Comparison of ENCODE assay signal across 8 cellular contexts in the genomic region with DNA sequence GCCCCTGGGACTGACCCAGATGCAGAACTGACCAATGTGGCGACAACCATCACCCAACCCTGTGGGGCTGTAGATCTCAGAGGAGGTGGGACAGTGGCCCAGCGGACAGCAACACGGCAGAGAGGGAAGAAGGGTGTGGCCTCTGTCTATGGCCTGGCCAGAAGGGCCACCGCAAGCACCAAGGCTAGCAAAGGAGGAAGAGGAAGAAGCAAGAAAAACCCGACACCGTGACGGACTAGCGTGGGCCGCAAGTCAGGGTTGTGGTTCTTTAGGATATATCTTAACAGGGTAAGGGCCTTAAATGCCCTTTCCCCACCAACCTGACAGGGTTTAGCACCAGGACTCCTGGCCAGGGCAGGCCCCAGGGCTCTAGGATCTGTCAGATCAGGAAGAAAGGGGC.
A peak's percentile ranks its signal among the peaks of the same experiment; 100 is the strongest.
DNase-seq lines count a peak whose midpoint lies in the region; ATAC-seq, FAIRE-seq and TF ChIP-seq lines count a peak whose summit lies in the region.

No MANE protein-coding gene starts in this region.

- DNase-seq in A549 (ENCODE audit: low read depth in 1 of 2, low spot score in 1 of 2) = no peak
- DNase-seq in T-helper 17 cell = no peak
- DNase-seq in left lung = peak; percentile 63 to 86
- no peak for DNase-seq in NCI-H82 (lab: John Stamatoyannopoulos, UW)
- DNase-seq in activated naive CD4-positive, alpha-beta T cell treated with anti-CD3 and anti-CD28 coated beads for 36 hours = no peak
- DNase-seq in G401 (ENCODE audit: low spot score) = no peak

- no peak overlapping the region for H3K27ac Mint-ChIP-seq in T-helper 17 cell
- no peak overlapping the region for H3K27ac Mint-ChIP-seq in activated naive CD4-positive, alpha-beta T cell treated with anti-CD3 and anti-CD28 coated beads for 36 hours

- no peak for TF ChIP-seq EP300 in A549 (IDR thresholded peaks at IDR 0.05)

- TF ChIP-seq RAD21 in A549 (conservative IDR thresholded peaks at IDR 0.05 in 1 of 2, IDR thresholded peaks at IDR 0.05 in 1 of 2) = no peak

- TF ChIP-seq POLR2A in A549 (IDR thresholded peaks at IDR 0.05; ENCODE audit: low read length) = no peak

- no peaks in the 10 kb centered on the region for H3K27me3 ChIP-seq in left lung

- no peaks in the 10 kb centered on the region for H3K27me3 Mint-ChIP-seq in T-helper 17 cell
- H3K27me3 Mint-ChIP-seq in activated naive CD4-positive, alpha-beta T cell treated with anti-CD3 and anti-CD28 coated beads for 36 hours (ENCODE audit: low read depth) = no peaks in the 10 kb centered on the region

- no peak for ATAC-seq in A549
- peak; percentile 44 for ATAC-seq in T-helper 17 cell
- peak; percentile 2 for ATAC-seq in left lung
- no peak for ATAC-seq in HG02981 (IDR thresholded peaks at IDR 0.05; ENCODE audit: unreplicated experiment)

- POLR2A ChIA-PET in A549 (lab: Yijun Ruan, JAX) = no interaction called here
- POLR2A ChIA-PET in HEK293 (lab: Yijun Ruan, JAX) = interaction anchor here (1.6 kb wide), 1 partner anchor 71 kb away, joined by 3 read pairs; no protein-coding TSS in a partner anchor

- WGBS in A549 (ENCODE audit: missing lambda C conversion rate) = 97% methylated on average over 9 of the region's 9 CpGs

- peaks cover 22% of the 10 kb centered on the region for H3K4me1 Mint-ChIP-seq in T-helper 17 cell
- H3K4me1 Mint-ChIP-seq in activated naive CD4-positive, alpha-beta T cell treated with anti-CD3 and anti-CD28 coated beads for 36 hours (ENCODE audit: low read depth) = peaks cover 16% of the 10 kb centered on the region

- H3K4me3 ChIP-seq in A549 (no peak overlapping the region), HEK293 (ENCODE audit: low read depth, low read length) (no peak overlapping the region), left lung (no peak overlapping the region)

- H3K9me3 Mint-ChIP-seq in activated naive CD4-positive, alpha-beta T cell treated with anti-CD3 and anti-CD28 coated beads for 36 hours = no peaks in the 10 kb centered on the region

- H3K9me3 ChIP-seq in A549 (no peaks in the 10 kb centered on the region), HEK293 (ENCODE audit: control insufficient read depth, insufficient read depth, low read depth, low read length) (no peaks in the 10 kb centered on the region), T-helper 17 cell (ENCODE audit: control insufficient read depth, low read length, poor library complexity, severe bottlenecking) (no peaks in the 10 kb centered on the region), left lung (no peaks in the 10 kb centered on the region)

- in situ Hi-C loops in G401 (cut with HindIII; ENCODE audit: low sequenced_read_pairs) = no loop called here

- no peak overlapping the region for H3K4me3 Mint-ChIP-seq in T-helper 17 cell
- H3K4me3 Mint-ChIP-seq in activated naive CD4-positive, alpha-beta T cell treated with anti-CD3 and anti-CD28 coated beads for 36 hours = no peak overlapping the region

- H3K4me1 ChIP-seq in A549 (peaks cover 86% of the 10 kb centered on the region), HEK293 (ENCODE audit: control insufficient read depth, insufficient read depth, low read length) (peaks cover 31% of the 10 kb centered on the region), left lung (peaks cover 34 to 70% of the 10 kb centered on the region in 2 donors)

- CTCF ChIA-PET in A549 (lab: Yijun Ruan, JAX) (no interaction called here), HEK293 (lab: Yijun Ruan, JAX) (interaction anchor here (0.6 to 1.1 kb wide), 2 partner anchors 68 to 358 kb away, joined by 3 to 4 read pairs; no protein-coding TSS in a partner anchor)
- CTCF ChIA-PET in activated naive CD4-positive, alpha-beta T cell treated with anti-CD3 and anti-CD28 coated beads for 36 hours (lab: Charles Lee) = no interaction called here

- intact Hi-C loops in left lung (cut with DNase I) = no loop called here
- intact Hi-C loops in activated naive CD4-positive, alpha-beta T cell treated with anti-CD3 and anti-CD28 coated beads for 36 hours (cut with micrococcal nuclease) = no loop called here

- FAIRE-seq in A549 (lab: Jason Lieb, UNC) = no peak

- no peak for TF ChIP-seq CTCF in A549 (IDR thresholded peaks at IDR 0.05)
- TF ChIP-seq CTCF in HEK293 (tag by site-specific recombination; IDR thresholded peaks at IDR 0.05) = no peak
- TF ChIP-seq CTCF in left lung (IDR thresholded peaks at IDR 0.05) = no peak

- peak overlapping the region; percentile 79 for H3K4me2 ChIP-seq in A549

- H3K27ac ChIP-seq in A549 (peak overlapping the region; percentile 88 to 95), HEK293 (ENCODE audit: extremely low read depth, low read depth, low read length) (peak overlapping the region; percentile 66; the same call in 1 of the 2 replicates), left lung (peak overlapping the region; percentile 44 to 87)

- H3K36me3 Mint-ChIP-seq in T-helper 17 cell (ENCODE audit: low read depth) = peaks cover 6% of the 10 kb centered on the region
- H3K36me3 Mint-ChIP-seq in activated naive CD4-positive, alpha-beta T cell treated with anti-CD3 and anti-CD28 coated beads for 36 hours (ENCODE audit: low read depth) = no peaks in the 10 kb centered on the region

- no peaks in the 10 kb centered on the region for H3K36me3 ChIP-seq in HEK293 (ENCODE audit: control insufficient read depth in 2 of 2, insufficient read depth in 1 of 2, low read length in 2 of 2)
- H3K36me3 ChIP-seq in left lung = no peaks in the 10 kb centered on the region

TF ChIP-seq in A549, 52 proteins besides CTCF, POLR2A, EP300 and RAD21:
- TF ChIP-seq ZNF302 (CRISPR knock-in tag; IDR thresholded peaks at IDR 0.05) (no peak), JUNB (IDR thresholded peaks at IDR 0.05) (no peak), BHLHE40 (IDR thresholded peaks at IDR 0.05; ENCODE audit: low read depth, low read length) (no peak), MAX (IDR thresholded peaks at IDR 0.05) (no peak), ZSCAN20 (CRISPR knock-in tag; IDR thresholded peaks at IDR 0.05) (no peak), BCL3 (IDR thresholded peaks at IDR 0.05) (no peak), PHF8 (IDR thresholded peaks at IDR 0.05; ENCODE audit: borderline replicate concordance, low read depth) (no peak), CHD4 (IDR thresholded peaks at IDR 0.05; ENCODE audit: borderline replicate concordance) (no peak), CBX8 (IDR thresholded peaks at IDR 0.05) (no peak), RNF2 (IDR thresholded peaks at IDR 0.05; ENCODE audit: borderline replicate concordance, low read depth) (no peak), CBX2 (IDR thresholded peaks at IDR 0.05; ENCODE audit: borderline replicate concordance, low read depth) (no peak), HDAC2 (IDR thresholded peaks at IDR 0.05) (no peak), FOSB (CRISPR knock-in tag; IDR thresholded peaks at IDR 0.05) (no peak)

TF ChIP-seq in HEK293, 187 proteins besides CTCF, POLR2A, EP300 and RAD21:
- no peak for TF ChIP-seq SCRT1 (tag by site-specific recombination; IDR thresholded peaks at IDR 0.05; ENCODE audit: borderline replicate concordance)
- no peak for TF ChIP-seq ZNF280D (tag by site-specific recombination; IDR thresholded peaks at IDR 0.05)
- no peak for TF ChIP-seq ZNF112 (tag by site-specific recombination; IDR thresholded peaks at IDR 0.05)
- no peak for TF ChIP-seq ZNF571 (tag by site-specific recombination; IDR thresholded peaks at IDR 0.05)
- no peak for TF ChIP-seq KLF16 (tag by site-specific recombination; IDR thresholded peaks at IDR 0.05)
- TF ChIP-seq ZNF670 (tag by site-specific recombination; IDR thresholded peaks at IDR 0.05; ENCODE audit: low read depth) = no peak
- no peak for TF ChIP-seq ZNF596 (tag by site-specific recombination; IDR thresholded peaks at IDR 0.05)
- no peak for TF ChIP-seq ZSCAN30 (tag by site-specific recombination; IDR thresholded peaks at IDR 0.05)
- TF ChIP-seq MZF1 (tag by site-specific recombination; IDR thresholded peaks at IDR 0.05; ENCODE audit: borderline replicate concordance) = no peak
- TF ChIP-seq ZNF544 (tag by site-specific recombination; IDR thresholded peaks at IDR 0.05) = no peak

Comparison
In these comparisons a context has a peak if more than half of its experiments do, and no peak if none do; other contexts are left out.
1. ATAC-seq: peak in T-helper 17 cell (single experiment) and left lung (single experiment); none in A549 (0 of 2) and HG02981 (single experiment).
2. DNase-seq: peak in left lung (2 of 2); none in A549 (0 of 2), T-helper 17 cell (0 of 3), NCI-H82 (single experiment), activated naive CD4-positive, alpha-beta T cell treated with anti-CD3 and anti-CD28 coated beads for 36 hours (single experiment) and G401 (single experiment).
3. Peak in every context shown above with its lines, with median percentiles within 50 percentile points of each other: H3K27ac ChIP-seq.